13 cellular contexts compared by ENCODE assay signal in genomic region chr16:14014284-14014625, GRCh38. TPM values are rescaled to one million over a fixed set of nuclear protein-coding genes. Genes with fewer than 3 reads are reported as not detected.
A peak's percentile ranks its signal among the peaks of the same experiment; 100 is the strongest.
DNase-seq lines count a peak whose midpoint lies in the region; ATAC-seq and TF ChIP-seq lines count a peak whose summit lies in the region.
"Had no signal": no experiment of that assay in that cellular context is flagged by ENCODE, and none has a peak within 500 bp of the region (broad histone marks: within the 10 kb centered on the region; RNA-seq: fewer than 3 reads in every experiment).

No MANE protein-coding gene starts in this region.

- no peaks in the 10 kb centered on the region for H3K27me3 Mint-ChIP-seq in chondrocyte (ENCODE audit: low read depth)
- H3K27me3 Mint-ChIP-seq in neural crest cell (ENCODE audit: low read depth) = no peaks in the 10 kb centered on the region

- CTCF ChIA-PET in RWPE1 (lab: Yijun Ruan, JAX) = no interaction called here

- H3K9me3 Mint-ChIP-seq in chondrocyte (ENCODE audit: low read depth) (no peaks in the 10 kb centered on the region), neural crest cell (no peaks in the 10 kb centered on the region)
- H3K9me3 Mint-ChIP-seq: CD8-positive, alpha-beta T cell had no signal

- peaks cover 57% of the 10 kb centered on the region for H3K4me1 Mint-ChIP-seq in chondrocyte (ENCODE audit: low read depth)
- peaks cover 37% of the 10 kb centered on the region for H3K4me1 Mint-ChIP-seq in neural crest cell

- DNase-seq in RWPE1 (ENCODE audit: low spot score) = no peak
- DNase-seq in chondrocyte (ENCODE audit: low spot score) = no peak
- no peak for DNase-seq in neural crest cell (ENCODE audit: low read depth, low spot score)
- no peak for DNase-seq in upper lobe of left lung
- no peak for DNase-seq in activated CD8-positive, alpha-beta memory T cell treated with anti-CD3 and anti-CD28 coated beads, Interleukin-2, amount 50 U/mL, for 4 hours
- DNase-seq in NCI-H2081 (lab: John Stamatoyannopoulos, UW) = no peak
- DNase-seq: activated CD4-positive, CD25-positive, alpha-beta regulatory T cell treated with anti-CD3 and anti-CD28 coated beads, Interleukin-2, amount 50 U/mL, for 72 hours; CD8-positive, alpha-beta T cell; colonic mucosa; RPMI8226; T-helper 17 cell had no signal

- H3K4me3 Mint-ChIP-seq in chondrocyte (ENCODE audit: unreplicated experiment) (peak overlapping the region; percentile 11), neural crest cell (no peak overlapping the region)
- H3K4me3 Mint-ChIP-seq: activated naive CD8-positive, alpha-beta T cell; CD8-positive, alpha-beta T cell; T-helper 17 cell had no signal

- peaks cover 22 to 38% (median 27%) of the 10 kb centered on the region in 4 donors for H3K4me1 ChIP-seq in upper lobe of left lung
- H3K4me1 ChIP-seq: colonic mucosa had no signal

- H3K36me3 Mint-ChIP-seq in chondrocyte (ENCODE audit: low read depth) (no peaks in the 10 kb centered on the region), neural crest cell (ENCODE audit: low read depth) (no peaks in the 10 kb centered on the region)
- H3K36me3 Mint-ChIP-seq: activated naive CD8-positive, alpha-beta T cell; CD8-positive, alpha-beta T cell had no signal

- no peaks in the 10 kb centered on the region for H3K27me3 ChIP-seq in upper lobe of left lung
- H3K27me3 ChIP-seq: colonic mucosa had no signal

- no peak for TF ChIP-seq POLR2A in upper lobe of left lung (IDR thresholded peaks at IDR 0.05)

- peak overlapping the region in 2 of 4 donors; percentile 10 to 43 for H3K4me3 ChIP-seq in upper lobe of left lung
- H3K4me3 ChIP-seq: colonic mucosa had no signal

- no peak for TF ChIP-seq CTCF in RWPE1 (conservative IDR thresholded peaks at IDR 0.05; ENCODE audit: low read depth)
- TF ChIP-seq CTCF in chondrocyte (IDR thresholded peaks at IDR 0.05) = no peak
- no peak for TF ChIP-seq CTCF in neural crest cell (conservative IDR thresholded peaks at IDR 0.05)
- no peak for TF ChIP-seq CTCF in upper lobe of left lung (IDR thresholded peaks at IDR 0.05)

- POLR2A ChIA-PET in RWPE1 (lab: Yijun Ruan, JAX; ENCODE audit: low non-redundant PET) = no interaction called here

- TF ChIP-seq EP300 in upper lobe of left lung (IDR thresholded peaks at IDR 0.05) = no peak

- WGBS in upper lobe of left lung, 2 donors = 76 to 87% methylated on average over 5 of the region's 5 CpGs

- H3K27ac Mint-ChIP-seq in chondrocyte (ENCODE audit: unreplicated experiment) (peak overlapping the region; percentile 94), neural crest cell (ENCODE audit: unreplicated experiment) (peak overlapping the region; percentile 37)
- H3K27ac Mint-ChIP-seq: activated naive CD8-positive, alpha-beta T cell; CD8-positive, alpha-beta T cell; T-helper 17 cell had no signal

- ATAC-seq in upper lobe of left lung (ENCODE audit: low FRiP score in 2 of 2) = no peak
- ATAC-seq in HG03439 (IDR thresholded peaks at IDR 0.05; ENCODE audit: unreplicated experiment) = no peak
- ATAC-seq: CD8-positive, alpha-beta T cell; T-helper 17 cell had no signal

- peak overlapping the region; percentile 20; the same call in 1 of the 2 replicates for H3K27ac ChIP-seq in RWPE1
- peak overlapping the region; percentile 59 to 77 (median 68) for H3K27ac ChIP-seq in upper lobe of left lung

- H3K9me3 ChIP-seq in upper lobe of left lung = no peaks in the 10 kb centered on the region
- H3K9me3 ChIP-seq: colonic mucosa had no signal

- H3K36me3 ChIP-seq in upper lobe of left lung = no peaks in the 10 kb centered on the region
- H3K36me3 ChIP-seq: colonic mucosa had no signal

RNA-seq across cellular contexts. Expression of gene MRTFB, which starts 56.9 kb away (rescaled TPM):
- total RNA-seq in chondrocyte (32.0 to 32.2 TPM (median 32.2 TPM) in 3 replicates), neural crest cell (54.8 and 58.3 TPM in 2 replicates), upper lobe of left lung (100 to 1,000 TPM in 1 of 6 donors, 10 to 100 TPM in 5; 46.9 to 100 (median 66.7) TPM)
